ENCODE assay signal across 31 cellular contexts in the genomic region with DNA sequence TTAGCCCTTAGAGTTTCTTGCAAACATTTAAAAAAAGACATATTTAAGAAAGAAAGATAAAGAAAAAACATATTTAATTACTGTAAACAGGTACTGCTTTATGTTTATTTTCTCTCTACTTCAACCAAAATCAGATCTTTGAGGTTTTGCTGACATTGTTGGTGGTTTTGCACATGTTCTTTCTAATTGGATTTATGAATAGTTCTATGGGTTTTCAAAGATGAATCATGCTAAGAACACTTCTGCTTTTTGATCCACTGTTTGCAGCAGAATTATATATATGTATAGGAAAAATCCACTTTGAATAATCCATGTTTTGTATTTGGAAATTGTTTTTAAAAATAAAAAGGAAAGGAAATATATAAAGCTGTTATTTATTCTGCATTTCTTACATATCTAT.
"Had no signal": no experiment of that assay in that cellular context is flagged by ENCODE, and none has a peak within 500 bp of the region (broad histone marks: within the 10 kb centered on the region; RNA-seq: fewer than 3 reads in every experiment).

No MANE protein-coding gene starts in this region.

- H3K36me3 ChIP-seq: ovary, prostate gland had no signal

- H3K36me3 Mint-ChIP-seq: activated CD4-positive, alpha-beta memory T cell treated with anti-CD3 and anti-CD28 coated beads for 36 hours; activated naive CD4-positive, alpha-beta T cell treated with anti-CD3 and anti-CD28 coated beads, Interleukin-2, amount 10 ng/mL, durations not matched to agents 7 days and 5 days; activated naive CD8-positive, alpha-beta T cell treated with anti-CD3 and anti-CD28 coated beads, Interleukin-2, amount 10 ng/mL, durations not matched to agents 7 days and 5 days; naive B cell had no signal

- H2AFZ ChIP-seq: hepatocyte had no signal

- H3K27ac ChIP-seq: brain microvascular endothelial cell, coronary artery, dorsolateral prefrontal cortex, gastroesophageal sphincter, hepatocyte, ovary, prostate gland, sigmoid colon, suprapubic skin, tibial artery, WERI-Rb-1 had no signal

- H3K27ac Mint-ChIP-seq: activated CD4-positive, alpha-beta memory T cell treated with anti-CD3 and anti-CD28 coated beads for 36 hours; activated CD4-positive, alpha-beta T cell treated with anti-CD3 and anti-CD28 coated beads, Interleukin-2, amount 10 ng/mL, durations not matched to agents 24 days and 14 days; activated naive CD4-positive, alpha-beta T cell treated with anti-CD3 and anti-CD28 coated beads, Interleukin-2, amount 10 ng/mL, durations not matched to agents 7 days and 5 days; activated naive CD8-positive, alpha-beta T cell treated with anti-CD3 and anti-CD28 coated beads, Interleukin-2, amount 10 ng/mL, durations not matched to agents 7 days and 5 days; activated T-helper 1 cell treated with anti-CD3 and anti-CD28 coated beads, Interleukin-12 subunit alpha, Interleukin-12 subunit beta, Interleukin-2, Interleukin-4 antibody, amounts not matched to agents 30 ng/mL and 10 ng/mL and 1 ng/mL, durations not matched to agents 14 hours and 24 hours and 36 hours; naive B cell had no signal

- H3K9me3 Mint-ChIP-seq: activated CD4-positive, alpha-beta memory T cell treated with anti-CD3 and anti-CD28 coated beads for 36 hours; activated CD4-positive, alpha-beta T cell treated with anti-CD3 and anti-CD28 coated beads, Interleukin-2, amount 10 ng/mL, durations not matched to agents 24 days and 14 days; activated naive CD4-positive, alpha-beta T cell treated with anti-CD3 and anti-CD28 coated beads, Interleukin-2, amount 10 ng/mL, durations not matched to agents 7 days and 5 days; activated naive CD8-positive, alpha-beta T cell treated with anti-CD3 and anti-CD28 coated beads, Interleukin-2, amount 10 ng/mL, durations not matched to agents 7 days and 5 days; activated T-helper 1 cell treated with anti-CD3 and anti-CD28 coated beads, Interleukin-12 subunit alpha, Interleukin-12 subunit beta, Interleukin-2, Interleukin-4 antibody, amounts not matched to agents 30 ng/mL and 10 ng/mL and 1 ng/mL, durations not matched to agents 14 hours and 24 hours and 36 hours; naive B cell had no signal

- H3K4me3 ChIP-seq: coronary artery, dorsolateral prefrontal cortex, gastroesophageal sphincter, hepatocyte, ovary, prostate gland, sigmoid colon, suprapubic skin, tibial artery had no signal

- H3K79me2 ChIP-seq: hepatocyte had no signal

- H3K9me3 ChIP-seq: ovary, prostate gland, sigmoid colon, suprapubic skin, tibial artery had no signal

- H3K4me1 ChIP-seq: gastroesophageal sphincter, prostate gland, sigmoid colon, tibial artery had no signal

- H3K4me1 Mint-ChIP-seq: activated naive CD4-positive, alpha-beta T cell treated with anti-CD3 and anti-CD28 coated beads, Interleukin-2, amount 10 ng/mL, durations not matched to agents 7 days and 5 days; naive B cell had no signal

- H3K4me2 ChIP-seq: hepatocyte had no signal

- DNase-seq: activated CD4-positive, alpha-beta memory T cell treated with anti-CD3 and anti-CD28 coated beads for 36 hours; activated CD4-positive, alpha-beta T cell treated with anti-CD3 and anti-CD28 coated beads, Interleukin-2, amount 10 ng/mL, durations not matched to agents 24 days and 14 days; activated CD4-positive, CD25-positive, alpha-beta regulatory T cell treated with anti-CD3 and anti-CD28 coated beads, Interleukin-2, amount 50 U/mL, for 72 hours; activated CD8-positive, alpha-beta memory T cell treated with anti-CD3 and anti-CD28 coated beads, Interleukin-2, amount 50 U/mL, for 4 hours; activated effector memory CD4-positive, alpha-beta T cell treated with anti-CD3 and anti-CD28 coated beads, Interleukin-2, amount 50 U/mL, for 16 hours; activated naive CD4-positive, alpha-beta T cell treated with anti-CD3 and anti-CD28 coated beads, Interleukin-2, amount 10 ng/mL, durations not matched to agents 7 days and 5 days; activated naive CD8-positive, alpha-beta T cell treated with anti-CD3 and anti-CD28 coated beads, Interleukin-2, amount 10 ng/mL, durations not matched to agents 7 days and 5 days; activated T-cell treated with anti-CD3 and anti-CD28 coated beads, Interleukin-2, amount 50 U/mL, for 1 hour; amniotic stem cell; brain microvascular endothelial cell; dorsolateral prefrontal cortex; effector memory CD4-positive, alpha-beta T cell; kidney; left colon; mammary epithelial cell; naive B cell; ovary; retina; sigmoid colon; small intestine; stimulated activated CD4-positive, alpha-beta T cell treated with anti-CD3 and anti-CD28 coated beads, Interleukin-2, amount 100 ng/mL, for 24 hours; stimulated activated naive CD4-positive, alpha-beta T cell; T-helper 9 cell; tibial artery; WERI-Rb-1 had no signal

- ATAC-seq: gastroesophageal sphincter, left colon had no signal

- H3K27me3 ChIP-seq: brain microvascular endothelial cell, dorsolateral prefrontal cortex, gastroesophageal sphincter, hepatocyte, ovary, sigmoid colon, suprapubic skin, tibial artery had no signal

- H3K4me3 Mint-ChIP-seq: activated CD4-positive, alpha-beta memory T cell treated with anti-CD3 and anti-CD28 coated beads for 36 hours; activated CD4-positive, alpha-beta T cell treated with anti-CD3 and anti-CD28 coated beads, Interleukin-2, amount 10 ng/mL, durations not matched to agents 24 days and 14 days; activated naive CD4-positive, alpha-beta T cell treated with anti-CD3 and anti-CD28 coated beads, Interleukin-2, amount 10 ng/mL, durations not matched to agents 7 days and 5 days; activated naive CD8-positive, alpha-beta T cell treated with anti-CD3 and anti-CD28 coated beads, Interleukin-2, amount 10 ng/mL, durations not matched to agents 7 days and 5 days; activated T-helper 1 cell treated with anti-CD3 and anti-CD28 coated beads, Interleukin-12 subunit alpha, Interleukin-12 subunit beta, Interleukin-2, Interleukin-4 antibody, amounts not matched to agents 30 ng/mL and 10 ng/mL and 1 ng/mL, durations not matched to agents 14 hours and 24 hours and 36 hours; naive B cell had no signal

- H3K27me3 Mint-ChIP-seq: activated naive CD4-positive, alpha-beta T cell treated with anti-CD3 and anti-CD28 coated beads, Interleukin-2, amount 10 ng/mL, durations not matched to agents 7 days and 5 days had no signal
